Comparison of ENCODE assay signal across 8 cellular contexts in the genomic region with DNA sequence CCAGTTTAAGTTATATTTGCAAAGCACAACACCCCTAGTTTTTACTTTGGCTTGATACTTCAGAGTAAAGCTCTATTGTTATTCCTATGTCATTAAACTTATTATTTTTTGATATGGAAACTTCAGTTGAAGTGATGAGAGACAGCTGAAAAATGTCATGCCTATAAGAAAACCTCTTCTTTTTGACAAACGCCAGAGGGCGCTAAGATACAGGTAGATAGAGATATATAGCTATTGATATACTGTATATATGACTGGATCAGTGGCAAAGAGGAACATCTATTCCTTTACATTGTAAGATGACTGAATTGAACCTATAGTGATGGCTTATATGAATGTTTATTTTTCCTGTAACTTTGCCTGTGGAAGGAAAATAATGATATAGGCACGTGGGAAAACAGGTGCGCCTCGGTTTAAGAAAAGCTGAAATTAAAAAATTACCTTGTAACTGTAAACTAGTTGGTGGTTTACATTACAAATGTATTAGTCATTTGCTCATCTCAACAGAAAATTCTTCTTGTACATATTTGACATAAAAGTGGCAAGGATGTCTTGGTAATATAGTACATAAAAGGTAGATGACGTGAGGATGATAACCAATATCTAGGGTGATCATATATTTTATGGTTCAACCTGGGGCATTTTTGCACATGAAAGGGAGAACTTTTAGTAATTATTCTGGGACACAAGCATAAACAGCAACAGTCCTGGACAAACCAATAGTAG.
DNase-seq lines count a peak whose midpoint lies in the region; ATAC-seq and TF ChIP-seq lines count a peak whose summit lies in the region.

No MANE protein-coding gene starts in this region.

- 58 to 60% methylated on average over 6 of the region's 6 CpGs for WGBS in thyroid gland, 2 donors

- CTCF ChIA-PET in AG04449 (lab: Yijun Ruan, JAX), result interaction anchor here (0.6 to 6.8 kb wide), 51 partner anchors 9 to 1757 kb away, joined by 3 to 215 read pairs (median 6); a partner anchor contains a TSS

- no peaks in the 10 kb centered on the region for H3K79me2 ChIP-seq in SU-DHL-6 (ENCODE audit: insufficient read depth, low read length)

- H3K9ac ChIP-seq in SU-DHL-6 (ENCODE audit: low read length), result no peak overlapping the region

- peaks cover 0 to 3% of the 10 kb centered on the region in 2 donors for H3K4me1 ChIP-seq in thyroid gland

- H4K20me1 ChIP-seq in SU-DHL-6 (ENCODE audit: low read depth, low read length), result no peaks in the 10 kb centered on the region

- H3K36me3 ChIP-seq in SU-DHL-6 (ENCODE audit: low read length) (no peaks in the 10 kb centered on the region), thyroid gland (no peaks in the 10 kb centered on the region)

- H3F3A ChIP-seq in SU-DHL-6 (ENCODE audit: insufficient read depth), result no peaks in the 10 kb centered on the region

- no peak overlapping the region for H3K4me2 ChIP-seq in SU-DHL-6 (ENCODE audit: low read depth, low read length, poor library complexity, severe bottlenecking)

- H3K9me3 ChIP-seq in SU-DHL-6 (ENCODE audit: insufficient read depth, low read length), result no peaks in the 10 kb centered on the region
- no peaks in the 10 kb centered on the region for H3K9me3 ChIP-seq in thyroid gland

- peak; percentile 81 for ATAC-seq in HG02870 (IDR thresholded peaks at IDR 0.05; ENCODE audit: unreplicated experiment)
- ATAC-seq in memory B cell (ENCODE audit: low read depth), result peak; percentile 71

- peaks cover 8% of the 10 kb centered on the region for H3K27me3 Mint-ChIP-seq in memory B cell

- TF ChIP-seq POLR2A in thyroid gland (IDR thresholded peaks at IDR 0.05), result no peak

- H3K27ac ChIP-seq in SU-DHL-6 (ENCODE audit: low read depth, low read length) (no peak overlapping the region), thyroid gland (no peak overlapping the region)

- H3K4me3 Mint-ChIP-seq in memory B cell, result no peak overlapping the region

- H3K27me3 ChIP-seq in SU-DHL-6 (ENCODE audit: low read length) (no peaks in the 10 kb centered on the region), thyroid gland (no peaks in the 10 kb centered on the region)

- H3K36me3 Mint-ChIP-seq in memory B cell, result no peaks in the 10 kb centered on the region

- no peaks in the 10 kb centered on the region for H3K4me1 Mint-ChIP-seq in memory B cell

- intact Hi-C loops in thyroid gland (cut with DNase I), result loop anchor here (5.0 kb wide), 1 partner anchor 127 kb away; no protein-coding TSS in a partner anchor

- DNase-seq in AG04449 (ENCODE audit: low read depth, low spot score) (peak; percentile 66), NCI-H1694 (lab: John Stamatoyannopoulos, UW) (peak; percentile 79), dermis microvascular lymphatic vessel endothelial cell (ENCODE audit: low read depth in 2 of 2) (peak; percentile 83 to 90), memory B cell (ENCODE audit: low spot score in 2 of 2) (peak; percentile 37 to 57), thyroid gland (peak in 1 of 2 donors; percentile 38)

- H3K9me3 Mint-ChIP-seq in memory B cell, result no peaks in the 10 kb centered on the region

- no peak overlapping the region for H3K27ac Mint-ChIP-seq in memory B cell

- no peaks in the 10 kb centered on the region for H3K9me2 ChIP-seq in SU-DHL-6 (replicated peaks; ENCODE audit: insufficient read depth, low read length)

- TF ChIP-seq CTCF in AG04449 (IDR thresholded peaks at IDR 0.05; ENCODE audit: insufficient read depth, low read length, missing control alignments) (peak; percentile 46), GM12875 (IDR thresholded peaks at IDR 0.05; ENCODE audit: borderline replicate concordance, insufficient read depth, low read depth, low read length) (peak; percentile 23; the same call in 1 of the 2 replicates), SU-DHL-6 (IDR thresholded peaks at IDR 0.05; ENCODE audit: insufficient read depth, low read length, poor library complexity, severe bottlenecking) (peak; percentile 69), thyroid gland (IDR thresholded peaks at IDR 0.05) (peak; percentile 37 to 79 (median 71))

- H2AFZ ChIP-seq in SU-DHL-6 (ENCODE audit: low read depth, low read length, severe bottlenecking), result no peak overlapping the region

- H3K4me3 ChIP-seq in AG04449 (ENCODE audit: low read depth, low read length) (no peak overlapping the region), GM12875 (ENCODE audit: low read depth, low read length) (no peak overlapping the region), SU-DHL-6 (ENCODE audit: insufficient read depth, low read length, poor library complexity, severe bottlenecking) (no peak overlapping the region), thyroid gland (replicated peaks in 1 of 3) (no peak overlapping the region)

- POLR2A ChIA-PET in AG04449 (lab: Yijun Ruan, JAX), result no interaction called here
